Comparison of ENCODE assay signal across 9 cellular contexts in the genomic region with DNA sequence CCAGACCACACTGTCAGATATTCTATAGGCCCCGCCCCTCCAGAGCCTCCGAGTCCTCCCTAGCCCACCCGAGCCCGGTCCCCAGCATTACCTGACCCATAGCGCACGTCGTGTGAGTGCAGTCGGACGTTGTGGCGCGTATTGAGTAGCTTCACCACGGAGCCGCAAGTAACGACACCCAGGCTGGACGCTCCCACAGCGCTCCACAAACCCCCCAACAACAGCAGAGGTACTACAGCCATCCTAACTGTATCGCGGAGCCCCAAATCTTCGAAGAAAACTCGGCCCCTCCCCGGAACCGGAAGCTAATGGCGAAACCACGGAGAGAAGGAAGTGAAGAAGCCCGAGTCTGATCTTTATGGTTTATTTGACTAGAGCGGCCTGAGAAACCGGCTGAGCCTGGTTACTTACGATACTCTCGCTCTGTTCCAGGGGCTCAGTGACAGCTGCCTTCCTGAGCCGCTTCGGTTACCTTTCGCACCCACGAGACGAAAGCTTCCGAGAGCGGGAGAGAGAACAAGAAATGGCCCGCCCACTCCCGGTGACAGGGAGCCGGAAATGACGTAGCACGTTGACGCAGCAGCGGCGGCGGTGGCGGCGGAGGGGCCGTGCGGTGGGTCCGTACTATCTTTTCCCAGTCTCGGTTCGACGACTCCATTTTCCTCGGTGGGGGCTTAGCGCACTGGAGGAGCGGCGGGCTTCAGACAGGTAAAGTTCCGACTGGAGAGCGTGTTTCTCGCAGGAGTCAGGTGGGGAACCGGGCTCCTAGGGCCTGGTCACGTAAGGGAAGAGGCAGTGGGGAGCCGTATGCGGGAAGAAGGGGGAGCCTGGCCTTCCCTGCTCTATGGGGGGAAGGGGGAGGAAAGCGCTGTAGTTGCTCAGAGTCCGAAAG. TPM values are rescaled to one million over a fixed set of nuclear protein-coding genes. Genes with fewer than 3 reads are reported as not detected.
DNase-seq lines count a peak whose midpoint lies in the region; ATAC-seq, FAIRE-seq and TF ChIP-seq lines count a peak whose summit lies in the region.
"Had no signal": no experiment of that assay in that cellular context is flagged by ENCODE, and none has a peak within 500 bp of the region (broad histone marks: within the 10 kb centered on the region; RNA-seq: fewer than 3 reads in every experiment).

A gene with protein sequence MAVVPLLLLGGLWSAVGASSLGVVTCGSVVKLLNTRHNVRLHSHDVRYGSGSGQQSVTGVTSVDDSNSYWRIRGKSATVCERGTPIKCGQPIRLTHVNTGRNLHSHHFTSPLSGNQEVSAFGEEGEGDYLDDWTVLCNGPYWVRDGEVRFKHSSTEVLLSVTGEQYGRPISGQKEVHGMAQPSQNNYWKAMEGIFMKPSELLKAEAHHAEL (minus strand): TSS at position 272 of the 892 bp plus-strand sequence. CDS start 30 bp downstream, at position 242.
A gene (plus strand): TSS at position 571 of the 892 bp plus-strand sequence. CDS start 11,197 bp downstream, outside the sequence.

- peak within 1 kb of the TSS; percentile 98 to 99 for H3K27ac ChIP-seq in kidney (ENCODE audit: low read depth in 2 of 2, low read length in 2 of 2)

- ATAC-seq in GM19025 (IDR thresholded peaks at IDR 0.05; ENCODE audit: low read depth, unreplicated experiment) (peak; percentile 81), HG03342 (IDR thresholded peaks at IDR 0.05; ENCODE audit: unreplicated experiment) (peak; percentile 77)
- ATAC-seq in activated CD4-positive, CD25-positive, alpha-beta regulatory T cell treated with anti-CD3 and anti-CD28 coated beads, Interleukin-2, amount 50 U/mL, for 24 hours: peak; percentile 89
- ATAC-seq in central memory CD8-positive, alpha-beta T cell (replicated peaks; ENCODE audit: extremely low read depth, poor library complexity, severe bottlenecking): peak; percentile 91

- H3K9ac ChIP-seq in kidney (ENCODE audit: low read length in 2 of 2): peak within 1 kb of the TSS; percentile 90 to 98

- no peaks in the 10 kb centered on the region for H3K9me3 Mint-ChIP-seq in central memory CD8-positive, alpha-beta T cell

- peaks cover 4 to 14% of the 10 kb centered on the region in 2 donors for H3K36me3 ChIP-seq in kidney (ENCODE audit: control insufficient read depth in 1 of 2, insufficient read depth in 2 of 2, low read length in 2 of 2)

- peak within 1 kb of the TSS; percentile 99 for H3K27ac Mint-ChIP-seq in central memory CD8-positive, alpha-beta T cell (ENCODE audit: low read depth)

- peak; percentile 92 to 97 for DNase-seq in AML-193 (lab: John Stamatoyannopoulos, UW)
- DNase-seq in NCI-H446 treated with DMSO at 0.1 percent for 48 hours (lab: John Stamatoyannopoulos, UW): peak; percentile 57
- peak; percentile 92 to 93 for DNase-seq in central memory CD8-positive, alpha-beta T cell (ENCODE audit: low spot score in 2 of 2)
- peak; percentile 95 for DNase-seq in kidney
- peak; percentile 97 for DNase-seq in stimulated activated CD4-positive, alpha-beta T cell treated with anti-CD3 and anti-CD28 coated beads, Interleukin-15, amount 100 ng/mL, for 24 hours

- H3K9me3 ChIP-seq in kidney (ENCODE audit: control insufficient read depth in 1 of 2, low read length in 2 of 2): no peaks in the 10 kb centered on the region

- intact Hi-C loops in kidney (cut with DNase I): no loop called here

- H3K36me3 Mint-ChIP-seq in central memory CD8-positive, alpha-beta T cell (ENCODE audit: insufficient read depth): peaks cover 16% of the 10 kb centered on the region

- peaks cover 12 to 16% of the 10 kb centered on the region in 2 donors for H3K4me1 ChIP-seq in kidney (ENCODE audit: control insufficient read depth in 1 of 2, insufficient read depth in 1 of 2, low read depth in 1 of 2, low read length in 2 of 2)

- H3K4me1 Mint-ChIP-seq in central memory CD8-positive, alpha-beta T cell: peaks cover 60% of the 10 kb centered on the region

- H3K27me3 Mint-ChIP-seq in central memory CD8-positive, alpha-beta T cell: no peaks in the 10 kb centered on the region

- peak within 1 kb of the TSS; percentile 77 to 95 for H3K4me3 ChIP-seq in kidney (ENCODE audit: low read length in 2 of 2)

- peak within 1 kb of the TSS; percentile 98 for H3K4me3 Mint-ChIP-seq in central memory CD8-positive, alpha-beta T cell

- peak; percentile 4 for TF ChIP-seq CTCF in kidney (IDR thresholded peaks at IDR 0.05; ENCODE audit: borderline replicate concordance, extremely low read depth, insufficient read depth)

- FAIRE-seq in kidney (lab: Jason Lieb, UNC): no peak
- FAIRE-seq: endometrium had no signal

RNA-seq across cellular contexts. Expression of the first gene that starts in this region (rescaled TPM):
- 54.3 TPM for total RNA-seq in kidney
- polyA plus RNA-seq in kidney (ENCODE audit: insufficient read depth, low read depth, low replicate concordance): 101 TPM

RNA-seq across cellular contexts. Expression of the second gene that starts in this region (rescaled TPM):
- 61.5 TPM for total RNA-seq in kidney
- polyA plus RNA-seq in kidney (ENCODE audit: insufficient read depth, low read depth, low replicate concordance): 21.4 TPM

Comparison
In these comparisons a context has a peak if more than half of its experiments do, and no peak if none do; other contexts are left out.
1. Peak in every context shown above with its lines: DNase-seq, ATAC-seq, H3K4me3 ChIP-seq and H3K27ac ChIP-seq.